Comparison of ENCODE assay signal across 12 cellular contexts in genomic region chr1:203797948-203798347, GRCh38. TPM values are rescaled to one million over a fixed set of nuclear protein-coding genes. Genes with fewer than 3 reads are reported as not detected.
DNase-seq lines count a peak whose midpoint lies in the region; ATAC-seq and TF ChIP-seq lines count a peak whose summit lies in the region.
"Had no signal": no experiment of that assay in that cellular context is flagged by ENCODE, and none has a peak within 500 bp of the region (broad histone marks: within the 10 kb centered on the region; RNA-seq: fewer than 3 reads in every experiment).

No MANE protein-coding gene starts in this region.

- H4K20me1 ChIP-seq in Loucy (ENCODE audit: insufficient read depth, low read length, poor library complexity, severe bottlenecking) = peaks cover 66% of the 10 kb centered on the region

- H3K79me2 ChIP-seq in Loucy (ENCODE audit: insufficient read depth, low read length) = peaks cover 72% of the 10 kb centered on the region

- H3K4me3 ChIP-seq in Loucy (ENCODE audit: low read length, poor library complexity, severe bottlenecking) (peak overlapping the region; percentile 92), colonic mucosa (no peak overlapping the region), rectal smooth muscle tissue (ENCODE audit: low read length) (peak overlapping the region; percentile 27), coronary artery (no peak overlapping the region)
- H3K4me3 ChIP-seq: uterus had no signal

- ATAC-seq in HG03378 (IDR thresholded peaks at IDR 0.05; ENCODE audit: unreplicated experiment) (no peak), HG02981 (IDR thresholded peaks at IDR 0.05; ENCODE audit: unreplicated experiment) (no peak)

- peak; percentile 2 for DNase-seq in NCI-H345 (lab: John Stamatoyannopoulos, UW)
- DNase-seq in NCI-H345 treated with DMSO at 0.1 percent for 48 hours (lab: John Stamatoyannopoulos, UW; ENCODE audit: unreplicated experiment) = no peak
- DNase-seq in colonic mucosa = peak; percentile 22
- DNase-seq in coronary artery (ENCODE audit: low spot score) = no peak
- DNase-seq: NCI-H2029 treated with DMSO at 0.1 percent for 48 hours, T1000 had no signal

- 0 out of 2 replicates have a peak, but pooled peaks cover 3% of the 10 kb centered on the region for H3F3A ChIP-seq in Loucy (ENCODE audit: low read depth)

- no peak for TF ChIP-seq CTCF in Loucy (conservative IDR thresholded peaks at IDR 0.05; ENCODE audit: low read length)
- TF ChIP-seq CTCF in colonic mucosa (IDR thresholded peaks at IDR 0.05) = no peak
- no peak for TF ChIP-seq CTCF in coronary artery (IDR thresholded peaks at IDR 0.05)

- no peak overlapping the region for H3K27ac ChIP-seq in colonic mucosa
- no peak overlapping the region for H3K27ac ChIP-seq in rectal smooth muscle tissue (ENCODE audit: low read depth, low read length)
- no peak overlapping the region for H3K27ac ChIP-seq in coronary artery

- H3K9me3 ChIP-seq in Loucy (ENCODE audit: insufficient read depth, low read depth, low read length) (no peaks in the 10 kb centered on the region), colonic mucosa (no peaks in the 10 kb centered on the region)
- H3K9me3 ChIP-seq: uterus had no signal

- no peak overlapping the region for H2AFZ ChIP-seq in Loucy (ENCODE audit: low read length)

- intact Hi-C loops in colonic mucosa (cut with DNase I) = no loop called here

- H3K27me3 ChIP-seq in Loucy (ENCODE audit: insufficient read depth, low read length, poor library complexity, severe bottlenecking) (no peaks in the 10 kb centered on the region), colonic mucosa (no peaks in the 10 kb centered on the region), rectal smooth muscle tissue (ENCODE audit: control insufficient read depth, insufficient read depth, low read length) (no peaks in the 10 kb centered on the region)
- H3K27me3 ChIP-seq: uterus had no signal

- H3K4me2 ChIP-seq in Loucy (ENCODE audit: low read depth, low read length, poor library complexity, severe bottlenecking) = peak overlapping the region; percentile 86

- peaks cover 2% of the 10 kb centered on the region; the same call in 1 of the 2 replicates for H3K36me3 ChIP-seq in Loucy (ENCODE audit: insufficient read depth, low read length)
- H3K36me3 ChIP-seq in colonic mucosa = no peaks in the 10 kb centered on the region
- H3K36me3 ChIP-seq in rectal smooth muscle tissue (ENCODE audit: control insufficient read depth, insufficient read depth, low read length) = peaks cover 7% of the 10 kb centered on the region
- H3K36me3 ChIP-seq: uterus had no signal

- no peaks in the 10 kb centered on the region for H3K9me2 ChIP-seq in Loucy (replicated peaks; ENCODE audit: low read depth, low read length)

- H3K9ac ChIP-seq in Loucy (ENCODE audit: low read depth, low read length, poor library complexity, severe bottlenecking) (no peak overlapping the region), colonic mucosa (ENCODE audit: low read depth in 2 of 2, low read length in 2 of 2) (no peak overlapping the region), rectal smooth muscle tissue (ENCODE audit: low read length) (no peak overlapping the region)

- H3K4me1 ChIP-seq in Loucy (ENCODE audit: insufficient read depth, low read length, poor library complexity, severe bottlenecking) (peaks cover 60% of the 10 kb centered on the region), colonic mucosa (peaks cover 4% of the 10 kb centered on the region), rectal smooth muscle tissue (ENCODE audit: control insufficient read depth, insufficient read depth, low read length) (peaks cover 33% of the 10 kb centered on the region)

RNA-seq across cellular contexts. Expression of gene ZBED6, which starts 2.5 kb away (rescaled TPM):
- total RNA-seq in colonic mucosa = 10 to 100 TPM; 21.9 to 33.9 TPM

RNA-seq across cellular contexts. Expression of gene ZC3H11A, which starts 2.5 kb away (rescaled TPM):
- total RNA-seq in colonic mucosa = 10 to 100 TPM; 52.6 to 73.6 TPM

RNA-seq across cellular contexts. Expression of gene LAX1, which starts 33.0 kb away (rescaled TPM):
- 1 to 10 TPM; 1.2 to 1.3 TPM for total RNA-seq in colonic mucosa
- total RNA-seq: fibroblast of lung had no signal

Comparison
In these comparisons a context has a peak if more than half of its experiments do, and no peak if none do; other contexts are left out.
1. DNase-seq: peak in NCI-H345 (single experiment) and colonic mucosa (single experiment); none in NCI-H345 treated with DMSO at 0.1 percent for 48 hours (single experiment) and coronary artery (single experiment).
2. H3K4me3 ChIP-seq: peak in Loucy (single experiment) and rectal smooth muscle tissue (single experiment); none in colonic mucosa (single experiment) and coronary artery (single experiment).